ENCODE assay signal across 1 cellular context in the genomic region with DNA sequence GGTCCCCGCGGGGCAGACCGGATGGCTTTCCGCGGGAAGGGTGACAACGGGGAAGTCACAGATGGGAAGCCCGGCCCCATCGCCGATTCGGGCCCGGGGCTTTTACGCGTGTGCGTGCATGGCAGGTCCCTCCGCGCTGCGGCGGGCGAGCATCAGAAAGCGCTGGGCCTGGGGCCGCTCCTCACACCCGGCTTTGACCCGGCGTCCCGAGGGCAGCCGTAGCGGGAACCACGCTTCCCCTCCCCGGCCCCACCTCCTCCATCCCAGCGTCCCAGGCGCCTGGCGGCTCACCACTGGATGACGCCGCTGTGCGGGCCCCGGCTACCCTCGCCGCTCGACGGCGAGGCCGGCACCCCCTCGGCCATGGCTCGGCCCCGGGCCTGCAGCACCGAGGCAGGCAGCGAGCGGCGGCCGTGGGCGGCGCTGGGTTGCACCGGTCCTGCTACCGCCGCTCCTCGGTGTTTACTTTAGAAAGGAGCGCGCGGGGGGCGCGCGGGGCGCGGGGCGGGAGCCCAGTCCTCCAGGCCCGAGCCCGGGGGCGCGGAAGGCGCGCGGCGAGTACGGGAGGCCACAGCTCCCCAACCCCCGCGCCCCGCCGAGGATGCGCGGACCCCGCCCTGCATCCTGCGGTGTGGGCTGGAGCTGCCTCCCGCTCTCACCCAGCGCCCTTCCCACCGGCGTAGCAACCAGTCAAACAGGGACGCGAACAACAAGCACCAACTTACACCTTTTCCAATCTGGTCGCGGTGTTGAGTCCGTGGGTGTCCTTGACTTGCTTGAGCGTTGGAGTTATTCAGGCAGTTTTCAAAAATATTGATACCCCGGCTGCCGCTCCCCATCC.
TF ChIP-seq lines count a peak whose summit lies in the region.

No MANE protein-coding gene starts in this region.

TF ChIP-seq in GM12891, 5 proteins besides CTCF, POLR2A, EP300 and RAD21:
- TF ChIP-seq POU2F2 (IDR thresholded peaks at IDR 0.05; ENCODE audit: low read depth, low read length) (no peak), SPI1 (IDR thresholded peaks at IDR 0.05; ENCODE audit: low read depth, low read length) (no peak), POLR2AphosphoS5 (IDR thresholded peaks at IDR 0.05; ENCODE audit: low read depth, low read length) (no peak), TAF1 (IDR thresholded peaks at IDR 0.05; ENCODE audit: low read depth, low read length) (no peak), PAX5 (IDR thresholded peaks at IDR 0.05; ENCODE audit: insufficient read depth, low read length, severe bottlenecking) (no peak)
